ENCODE assay signal across 18 cellular contexts in the genomic region with DNA sequence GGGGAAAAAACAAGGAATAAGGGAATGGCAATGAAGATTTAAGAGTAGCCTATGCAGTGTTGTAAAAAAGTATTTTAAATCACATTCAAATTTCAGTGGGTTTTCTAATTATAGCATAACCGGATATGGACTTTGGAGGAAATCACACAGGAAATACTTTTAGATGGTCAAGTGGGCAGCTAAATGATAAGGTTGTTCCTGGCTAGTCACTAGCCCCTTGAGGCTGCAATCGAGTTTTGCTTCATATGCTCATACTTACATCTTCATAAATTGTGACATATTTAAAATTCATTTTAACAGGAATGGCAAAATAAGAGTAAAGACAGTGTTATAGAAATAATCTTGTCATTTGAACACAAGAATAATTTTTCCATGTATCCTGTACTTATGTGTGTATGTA.
DNase-seq lines count a peak whose midpoint lies in the region; ATAC-seq, FAIRE-seq and TF ChIP-seq lines count a peak whose summit lies in the region.
"Had no signal": no experiment of that assay in that cellular context is flagged by ENCODE, and none has a peak within 500 bp of the region (broad histone marks: within the 10 kb centered on the region; RNA-seq: fewer than 3 reads in every experiment).

No MANE protein-coding gene starts in this region.

- peaks cover 3% of the 10 kb centered on the region for H3K9me3 Mint-ChIP-seq in astrocyte (ENCODE audit: unreplicated experiment)
- no peaks in the 10 kb centered on the region for H3K9me3 Mint-ChIP-seq in natural killer cell

- peaks cover 12% of the 10 kb centered on the region for H3K4me1 Mint-ChIP-seq in astrocyte (ENCODE audit: low read depth, unreplicated experiment)
- peaks cover 38 to 42% of the 10 kb centered on the region in 2 donors for H3K4me1 Mint-ChIP-seq in natural killer cell

- H3K27ac ChIP-seq in A673 (ENCODE audit: low read depth, low read length, poor library complexity, severe bottlenecking) (peak overlapping the region; percentile 41), DOHH2 (ENCODE audit: low read depth, low read length) (no peak overlapping the region), astrocyte (ENCODE audit: low read depth, low read length) (no peak overlapping the region)

- no peak overlapping the region for H2AFZ ChIP-seq in astrocyte (ENCODE audit: low read depth, low read length)

- H3K27ac Mint-ChIP-seq in astrocyte (ENCODE audit: unreplicated experiment) (no peak overlapping the region), natural killer cell (peak overlapping the region in 1 of 2 donors; percentile 29)
- H3K27ac Mint-ChIP-seq: CD8-positive, alpha-beta T cell had no signal

- CTCF ChIA-PET in A673 (lab: Charles Lee) = no interaction called here

- peak overlapping the region; percentile 30 for H3K4me2 ChIP-seq in DOHH2 (ENCODE audit: low read length)
- H3K4me2 ChIP-seq in astrocyte (ENCODE audit: low read length) = peak overlapping the region; percentile 54

- ATAC-seq in natural killer cell (no peak), GM21529 (IDR thresholded peaks at IDR 0.05; ENCODE audit: unreplicated experiment) (no peak), omental fat pad (ENCODE audit: low FRiP score) (no peak)
- no peak for ATAC-seq in stimulated activated naive CD8-positive, alpha-beta T cell treated with anti-CD3 and anti-CD28 coated beads, Interleukin-15, Interleukin-2, amounts not matched to agents 100 U/mL and 50 U/mL, for 24 hours
- ATAC-seq: CD8-positive, alpha-beta T cell had no signal

- TF ChIP-seq CTCF in A673 (conservative IDR thresholded peaks at IDR 0.05; ENCODE audit: low read depth, low read length) (no peak), DOHH2 (IDR thresholded peaks at IDR 0.05; ENCODE audit: low read depth, low read length, poor library complexity, severe bottlenecking) (no peak), astrocyte (IDR thresholded peaks at IDR 0.05; ENCODE audit: insufficient read depth, low read depth, low read length) (no peak), natural killer cell (IDR thresholded peaks at IDR 0.05) (no peak), omental fat pad (IDR thresholded peaks at IDR 0.05) (no peak)

- H3K36me3 Mint-ChIP-seq in astrocyte (ENCODE audit: low read depth, unreplicated experiment) = peaks cover 12% of the 10 kb centered on the region
- H3K36me3 Mint-ChIP-seq in natural killer cell = no peaks in the 10 kb centered on the region

- H4K20me1 ChIP-seq in DOHH2 (ENCODE audit: control insufficient read depth, insufficient read depth, low read depth, low read length) = no peaks in the 10 kb centered on the region
- H4K20me1 ChIP-seq in astrocyte (ENCODE audit: insufficient read depth, low read length) = no peaks in the 10 kb centered on the region

- POLR2A ChIA-PET in A673 (lab: Charles Lee; ENCODE audit: low non-redundant PET) = no interaction called here

- H3K36me3 ChIP-seq in A673 (ENCODE audit: insufficient read depth, low read length, poor library complexity, severe bottlenecking) (no peaks in the 10 kb centered on the region), DOHH2 (ENCODE audit: control insufficient read depth, low read length) (no peaks in the 10 kb centered on the region), astrocyte (ENCODE audit: insufficient read depth, low read length) (no peaks in the 10 kb centered on the region)

- H3K4me1 ChIP-seq in A673 (ENCODE audit: insufficient read depth, low read length, poor library complexity, severe bottlenecking) (peaks cover 41% of the 10 kb centered on the region), DOHH2 (ENCODE audit: control insufficient read depth, low read length) (peaks cover 17% of the 10 kb centered on the region), astrocyte (ENCODE audit: insufficient read depth, low read length) (peaks cover 4% of the 10 kb centered on the region)

- H3K27me3 ChIP-seq in A673 (replicated peaks; ENCODE audit: insufficient read depth, low read depth, low read length, poor library complexity) (no peaks in the 10 kb centered on the region), DOHH2 (ENCODE audit: control insufficient read depth, low read length) (no peaks in the 10 kb centered on the region), astrocyte (ENCODE audit: insufficient read depth, low read length) (no peaks in the 10 kb centered on the region)

- no TSS peak for BruUV-seq in A673 (replicated peaks; lab: Mats Ljungman, UMichigan)

- DNase-seq in A673 (ENCODE audit: low spot score) = peak; percentile 24
- no peak for DNase-seq in astrocyte (ENCODE audit: low read depth)
- DNase-seq in natural killer cell = no peak
- DNase-seq in DMS153 treated with DMSO at 0.1 percent for 48 hours (lab: John Stamatoyannopoulos, UW; ENCODE audit: unreplicated experiment) = no peak
- no peak for DNase-seq in stimulated activated naive CD8-positive, alpha-beta T cell treated with anti-CD3 and anti-CD28 coated beads, Interleukin-15, Interleukin-2, amounts not matched to agents 100 U/mL and 50 U/mL, for 24 hours
- DNase-seq in omental fat pad (ENCODE audit: low spot score) = no peak
- DNase-seq: ACHN; CD8-positive, alpha-beta T cell; DMS153; MV-4-11; NCI-H1417 treated with DMSO at 0.1 percent for 48 hours; NCI-H2029 treated with DMSO at 0.1 percent for 48 hours; NCI-H510A treated with DMSO at 0.1 percent for 48 hours; RPMI8226 had no signal

- H3K4me3 Mint-ChIP-seq in astrocyte (ENCODE audit: unreplicated experiment) (no peak overlapping the region), natural killer cell (peak overlapping the region; percentile 73)
- H3K4me3 Mint-ChIP-seq: CD8-positive, alpha-beta T cell had no signal

- no peaks in the 10 kb centered on the region for H3K9me3 ChIP-seq in A673 (ENCODE audit: low read depth, low read length, poor library complexity, severe bottlenecking)
- no peaks in the 10 kb centered on the region for H3K9me3 ChIP-seq in DOHH2 (ENCODE audit: control insufficient read depth, insufficient read depth, low read length)
- no peaks in the 10 kb centered on the region for H3K9me3 ChIP-seq in astrocyte (ENCODE audit: insufficient read depth, low read depth, low read length)

- intact Hi-C loops in A673 (cut with micrococcal nuclease; ENCODE audit: unreplicated experiment) (no loop called here), natural killer cell (cut with micrococcal nuclease) (no loop called here)

- no peaks in the 10 kb centered on the region for H3K9me2 ChIP-seq in DOHH2 (replicated peaks; ENCODE audit: control insufficient read depth, low read length)

- no peaks in the 10 kb centered on the region for H3K27me3 Mint-ChIP-seq in astrocyte (ENCODE audit: low read depth, unreplicated experiment)
- no peaks in the 10 kb centered on the region for H3K27me3 Mint-ChIP-seq in natural killer cell (ENCODE audit: low read depth in 2 of 2)

- peaks cover 2% of the 10 kb centered on the region for H3K79me2 ChIP-seq in DOHH2 (ENCODE audit: control insufficient read depth, low read length)
- peaks cover 52% of the 10 kb centered on the region for H3K79me2 ChIP-seq in astrocyte (ENCODE audit: insufficient read depth, low read length)

- H3K9ac ChIP-seq in astrocyte (ENCODE audit: low read length) = no peak overlapping the region

- H3F3A ChIP-seq in DOHH2 (ENCODE audit: control insufficient read depth, insufficient read depth) = no peaks in the 10 kb centered on the region

- H3K4me3 ChIP-seq in A673 (ENCODE audit: low read depth, low read length, poor library complexity, severe bottlenecking) (no peak overlapping the region), DOHH2 (ENCODE audit: low read length) (no peak overlapping the region), astrocyte (ENCODE audit: insufficient read depth, low read depth, low read length) (no peak overlapping the region)

- FAIRE-seq in astrocyte (lab: Jason Lieb, UNC) = peak; percentile 9
- FAIRE-seq: GM12891, H1 had no signal
